In the genomic region with DNA sequence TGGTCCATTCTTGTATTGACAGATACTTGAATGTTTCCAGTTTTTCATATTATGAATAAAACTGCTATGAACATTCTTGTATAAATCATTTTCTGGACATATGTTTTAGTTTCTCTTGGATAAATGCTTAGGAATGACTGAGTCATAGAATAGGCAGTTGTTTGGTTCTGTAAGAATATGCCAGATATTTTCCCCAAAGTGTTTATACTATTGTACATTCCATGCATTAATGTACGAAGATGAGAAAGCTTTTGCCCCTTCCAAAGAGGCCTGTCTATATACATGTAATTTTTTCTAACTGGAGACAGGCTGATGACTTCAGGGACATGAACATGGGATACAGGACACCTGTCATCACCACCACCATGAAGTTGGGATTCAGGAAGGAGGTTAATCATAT, we compare ENCODE assay signal across 21 cellular contexts. TPM values are rescaled to one million over a fixed set of nuclear protein-coding genes. Genes with fewer than 3 reads are reported as not detected.
DNase-seq lines count a peak whose midpoint lies in the region; TF ChIP-seq lines count a peak whose summit lies in the region.
"Had no signal": no experiment of that assay in that cellular context is flagged by ENCODE, and none has a peak within 500 bp of the region (broad histone marks: within the 10 kb centered on the region; RNA-seq: fewer than 3 reads in every experiment).

No MANE protein-coding gene starts in this region.

- no peaks in the 10 kb centered on the region for H3K9me3 ChIP-seq in uterus
- no peaks in the 10 kb centered on the region for H3K9me3 ChIP-seq in Caco-2
- H3K9me3 ChIP-seq: adrenal gland, upper lobe of left lung had no signal

- no peak for TF ChIP-seq CTCF in AG09309 (IDR thresholded peaks at IDR 0.05; ENCODE audit: control insufficient read depth, insufficient read depth, low read depth, low read length, missing control alignments)
- TF ChIP-seq CTCF in cardiac fibroblast (IDR thresholded peaks at IDR 0.05; ENCODE audit: low read depth, low read length): no peak
- no peak for TF ChIP-seq CTCF in mesothelial cell of epicardium (IDR thresholded peaks at IDR 0.05; ENCODE audit: unreplicated experiment)
- TF ChIP-seq CTCF in uterus (IDR thresholded peaks at IDR 0.05): no peak
- no peak for TF ChIP-seq CTCF in Caco-2 (IDR thresholded peaks at IDR 0.05; ENCODE audit: insufficient read depth in 1 of 2, low read depth in 1 of 2, low read length in 1 of 2, severe bottlenecking in 1 of 2, unreplicated experiment in 1 of 2)

- H3K4me1 Mint-ChIP-seq in mesothelial cell of epicardium (peaks cover 17% of the 10 kb centered on the region), Caco-2 (ENCODE audit: low read depth, unreplicated experiment) (no peaks in the 10 kb centered on the region)
- H3K4me1 Mint-ChIP-seq: B cell had no signal

- intact Hi-C loops in uterus (cut with DNase I; ENCODE audit: low total_unique reads) (no loop called here), Caco-2 (cut with micrococcal nuclease; ENCODE audit: unreplicated experiment) (no loop called here)

- H3K36me3 ChIP-seq in uterus: no peaks in the 10 kb centered on the region
- no peaks in the 10 kb centered on the region for H3K36me3 ChIP-seq in Caco-2 (ENCODE audit: control insufficient read depth, insufficient read depth, low read length)
- H3K36me3 ChIP-seq: upper lobe of left lung had no signal

- no peaks in the 10 kb centered on the region for H3K27me3 ChIP-seq in uterus
- no peaks in the 10 kb centered on the region for H3K27me3 ChIP-seq in Caco-2 (replicated peaks; ENCODE audit: control insufficient read depth, insufficient read depth, low read length)
- H3K27me3 ChIP-seq: adrenal gland, upper lobe of left lung had no signal

- no peaks in the 10 kb centered on the region for H3K9me3 Mint-ChIP-seq in mesothelial cell of epicardium
- H3K9me3 Mint-ChIP-seq in Caco-2 (ENCODE audit: unreplicated experiment): no peaks in the 10 kb centered on the region
- H3K9me3 Mint-ChIP-seq: activated CD4-positive, alpha-beta memory T cell treated with anti-CD3 and anti-CD28 coated beads for 36 hours; activated T-cell treated with anti-CD3 and anti-CD28 coated beads, Interleukin-2, amount 50 U/mL, for 72 hours; stimulated activated memory B cell treated with anti-CD40 and anti-IgM and Interleukin-4, amounts not matched to agents 10 μg/mL and 1 μg/mL and 100 μg/mL, for 72 hours had no signal

- TF ChIP-seq POLR2A in uterus (IDR thresholded peaks at IDR 0.05): no peak

- no peaks in the 10 kb centered on the region for H3K4me1 ChIP-seq in uterus
- no peaks in the 10 kb centered on the region for H3K4me1 ChIP-seq in Caco-2
- H3K4me1 ChIP-seq: upper lobe of left lung had no signal

- H3K4me3 Mint-ChIP-seq in mesothelial cell of epicardium (no peak overlapping the region), Caco-2 (ENCODE audit: unreplicated experiment) (no peak overlapping the region)
- H3K4me3 Mint-ChIP-seq: activated CD4-positive, alpha-beta memory T cell treated with anti-CD3 and anti-CD28 coated beads for 36 hours; activated T-cell treated with anti-CD3 and anti-CD28 coated beads, Interleukin-2, amount 50 U/mL, for 72 hours; B cell; stimulated activated memory B cell treated with anti-CD40 and anti-IgM and Interleukin-4, amounts not matched to agents 10 μg/mL and 1 μg/mL and 100 μg/mL, for 72 hours had no signal

- H3K27ac Mint-ChIP-seq in mesothelial cell of epicardium (peak overlapping the region; percentile 76), Caco-2 (ENCODE audit: unreplicated experiment) (no peak overlapping the region)
- H3K27ac Mint-ChIP-seq: activated CD4-positive, alpha-beta memory T cell treated with anti-CD3 and anti-CD28 coated beads for 36 hours; activated T-cell treated with anti-CD3 and anti-CD28 coated beads, Interleukin-2, amount 50 U/mL, for 72 hours; B cell; stimulated activated memory B cell treated with anti-CD40 and anti-IgM and Interleukin-4, amounts not matched to agents 10 μg/mL and 1 μg/mL and 100 μg/mL, for 72 hours had no signal

- H3K36me3 Mint-ChIP-seq in mesothelial cell of epicardium (peaks cover 21% of the 10 kb centered on the region), Caco-2 (ENCODE audit: insufficient read depth, unreplicated experiment) (no peaks in the 10 kb centered on the region)

- H3K4me3 ChIP-seq in AG09309 (ENCODE audit: control insufficient read depth, low read depth, low read length) (no peak overlapping the region), cardiac fibroblast (replicated peaks in 1 of 2; ENCODE audit: low read depth in 2 of 2, low read length in 2 of 2) (no peak overlapping the region), uterus (no peak overlapping the region), Caco-2 (ENCODE audit: low read depth, low read length) (no peak overlapping the region)
- H3K4me3 ChIP-seq: adrenal gland, coronary artery, upper lobe of left lung had no signal

- in situ Hi-C loops in G401 (cut with HindIII; ENCODE audit: low sequenced_read_pairs): no loop called here

- DNase-seq in AG09309 (ENCODE audit: low read depth): peak; percentile 62
- DNase-seq in LHCN-M2 (ENCODE audit: low read depth): peak; percentile 74
- DNase-seq in cardiac fibroblast (ENCODE audit: low read depth in 2 of 2): peak; percentile 65 to 78
- DNase-seq in mesothelial cell of epicardium (ENCODE audit: low spot score in 2 of 2, unreplicated experiment in 2 of 2): no peak
- DNase-seq in uterus: no peak
- no peak for DNase-seq in COLO668 (lab: John Stamatoyannopoulos, UW; ENCODE audit: unreplicated experiment)
- no peak for DNase-seq in G401 (ENCODE audit: low spot score)
- no peak for DNase-seq in Caco-2
- DNase-seq: activated CD4-positive, alpha-beta memory T cell treated with anti-CD3 and anti-CD28 coated beads for 36 hours; activated T-cell treated with anti-CD3 and anti-CD28 coated beads, Interleukin-2, amount 50 U/mL, for 72 hours; adrenal gland; hippocampal formation; NCI-H146; NCI-H510A; occipital lobe; OCI-M1; upper lobe of left lung had no signal

- no peaks in the 10 kb centered on the region for H3K27me3 Mint-ChIP-seq in mesothelial cell of epicardium (ENCODE audit: low read depth)
- no peaks in the 10 kb centered on the region for H3K27me3 Mint-ChIP-seq in Caco-2 (ENCODE audit: insufficient read depth, unreplicated experiment)
- H3K27me3 Mint-ChIP-seq: activated CD4-positive, alpha-beta memory T cell treated with anti-CD3 and anti-CD28 coated beads for 36 hours; stimulated activated memory B cell treated with anti-CD40 and anti-IgM and Interleukin-4, amounts not matched to agents 10 μg/mL and 1 μg/mL and 100 μg/mL, for 72 hours had no signal

- no peak overlapping the region for H3K27ac ChIP-seq in uterus
- H3K27ac ChIP-seq: adrenal gland, coronary artery, epithelial cell of prostate, upper lobe of left lung had no signal

- POLR2A ChIA-PET in Caco-2 (lab: Charles Lee): no interaction called here

- CTCF ChIA-PET in Caco-2 (lab: Charles Lee): no interaction called here

- BruUV-seq in Caco-2 (replicated peaks; lab: Mats Ljungman, UMichigan): no TSS peak

RNA-seq across cellular contexts. Expression of a gene that starts 11.3 kb away (rescaled TPM):
- total RNA-seq in LHCN-M2 (2014; rRNA removed) (11.7 and 16.6 TPM in 2 replicates), mesothelial cell of epicardium (17.3 to 18.6 TPM (median 17.5 TPM) in 3 replicates), uterus (10 to 100 TPM in 1 of 4 donors, 1 to 10 TPM in 3; 3.8 to 23.0 (median 6.7) TPM), Caco-2 (2022) (14.3 and 14.9 TPM in 2 replicates)
- 6.5 TPM for polyA plus RNA-seq in LHCN-M2 (2012)
- 7.5 and 16.1 TPM in 2 replicates for total RNA-seq in G401 (2014; rRNA removed; shearing (Covaris generic))

RNA-seq across cellular contexts. Expression of a gene that starts 58.0 kb away (rescaled TPM):
- total RNA-seq in LHCN-M2 (2014; rRNA removed): 128 and 138 TPM in 2 replicates
- 91.2 TPM for polyA plus RNA-seq in LHCN-M2 (2012)
- 0.59 to 1.2 TPM (median 0.89 TPM) in 3 replicates for total RNA-seq in mesothelial cell of epicardium
- total RNA-seq in uterus: 1 to 10 TPM; 2.8 to 6.4 (median 4.4) TPM
- 0.58 and 0.98 TPM in 2 replicates for total RNA-seq in G401 (2014; rRNA removed; shearing (Covaris generic))
- 0.21 and 0.79 TPM in 2 replicates for total RNA-seq in Caco-2 (2022)
- total RNA-seq: activated CD4-positive, alpha-beta memory T cell treated with anti-CD3 and anti-CD28 coated beads for 36 hours had no signal

Comparison
In these comparisons a context has a peak if more than half of its experiments do, and no peak if none do; other contexts are left out.
1. DNase-seq: peak in AG09309 (single experiment), LHCN-M2 (single experiment) and cardiac fibroblast (2 of 2); none in mesothelial cell of epicardium (0 of 2), uterus (0 of 2), COLO668 (single experiment), G401 (single experiment) and Caco-2 (0 of 2).
2. RNA of a gene that starts 58.0 kb away (total RNA-seq): 128 to 138 TPM in LHCN-M2; 2.8 to 6.4 TPM in uterus, 0.59 to 1.2 TPM in mesothelial cell of epicardium, 0.21 to 0.79 TPM in Caco-2 and 0.58 to 0.98 TPM in G401; every median in the first group is over 10 times any median in the second.